Comparison of ENCODE assay signal across 16 cellular contexts in the genomic region with DNA sequence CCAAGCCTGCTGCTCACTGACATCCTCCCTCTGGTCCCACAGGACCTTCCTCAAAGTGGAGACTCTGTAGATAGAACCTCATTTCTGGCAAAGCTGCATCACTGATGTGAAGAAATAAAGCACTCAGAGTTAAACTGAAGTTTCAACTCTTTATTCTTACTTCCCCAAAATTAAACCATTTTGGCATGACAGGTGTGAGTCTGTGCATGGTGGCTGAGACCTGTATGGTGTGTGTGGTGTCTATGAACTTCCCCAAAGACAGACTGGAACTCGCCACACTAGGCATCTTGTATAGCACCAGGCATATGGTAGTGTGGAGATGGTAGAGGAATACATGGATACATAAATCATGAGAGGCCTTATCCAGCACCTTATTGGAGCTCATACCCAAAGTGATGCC. TPM values are rescaled to one million over a fixed set of nuclear protein-coding genes. Genes with fewer than 3 reads are reported as not detected.
A peak's percentile ranks its signal among the peaks of the same experiment; 100 is the strongest.
DNase-seq lines count a peak whose midpoint lies in the region; ATAC-seq, FAIRE-seq and TF ChIP-seq lines count a peak whose summit lies in the region.
"Had no signal": no experiment of that assay in that cellular context is flagged by ENCODE, and none has a peak within 500 bp of the region (broad histone marks: within the 10 kb centered on the region; RNA-seq: fewer than 3 reads in every experiment).

No MANE protein-coding gene starts in this region.

- no peaks in the 10 kb centered on the region for H3K36me3 ChIP-seq in pancreas
- H3K36me3 ChIP-seq: upper lobe of right lung had no signal

- peaks cover 3% of the 10 kb centered on the region for H3K27me3 Mint-ChIP-seq in activated T-cell treated with anti-CD3 and anti-CD28 coated beads, Interleukin-2, amount 50 U/mL, for 4 hours (ENCODE audit: low read depth)
- H3K27me3 Mint-ChIP-seq: brain had no signal

- TF ChIP-seq CTCF in pancreas (IDR thresholded peaks at IDR 0.05), result no peak

- H3K9me3 ChIP-seq in pancreas, result no peaks in the 10 kb centered on the region
- H3K9me3 ChIP-seq: upper lobe of right lung had no signal

- H3K36me3 Mint-ChIP-seq in activated T-cell treated with anti-CD3 and anti-CD28 coated beads, Interleukin-2, amount 50 U/mL, for 4 hours (ENCODE audit: insufficient read depth), result no peaks in the 10 kb centered on the region

- H3K9me3 Mint-ChIP-seq in activated T-cell treated with anti-CD3 and anti-CD28 coated beads, Interleukin-2, amount 50 U/mL, for 4 hours, result peaks cover 7% of the 10 kb centered on the region

- in situ Hi-C loops in KBM-7 (cut with MboI; ENCODE audit: low pct_unique_long_range_greater_than_20kb, low sequenced_read_pairs), result no loop called here

- H3K27me3 ChIP-seq in pancreas, result no peaks in the 10 kb centered on the region
- H3K27me3 ChIP-seq: upper lobe of right lung had no signal

- 62 to 71% methylated on average over 1 of the region's 1 CpG for WGBS in pancreas, 2 donors

- no peak overlapping the region for H3K4me3 Mint-ChIP-seq in activated T-cell treated with anti-CD3 and anti-CD28 coated beads, Interleukin-2, amount 50 U/mL, for 4 hours
- H3K4me3 Mint-ChIP-seq: brain; effector memory CD8-positive, alpha-beta T cell had no signal

- no peaks in the 10 kb centered on the region for H3K4me1 ChIP-seq in pancreas
- H3K4me1 ChIP-seq: upper lobe of right lung had no signal

- FAIRE-seq in GM12891 (lab: Jason Lieb, UNC), result peak; percentile 90
- FAIRE-seq in pancreas (lab: Jason Lieb, UNC), result no peak

- no peak for TF ChIP-seq POLR2A in GM12891 (IDR thresholded peaks at IDR 0.05; ENCODE audit: low read depth, low read length)

- peaks cover 2% of the 10 kb centered on the region for H3K4me1 Mint-ChIP-seq in activated T-cell treated with anti-CD3 and anti-CD28 coated beads, Interleukin-2, amount 50 U/mL, for 4 hours (ENCODE audit: low read depth)
- H3K4me1 Mint-ChIP-seq: brain had no signal

- H3K27ac ChIP-seq in pancreas, result no peak overlapping the region
- H3K27ac ChIP-seq: upper lobe of right lung had no signal

- no peak for DNase-seq in GM12891 (ENCODE audit: insufficient read length, low spot score)
- DNase-seq in NAMALWA (ENCODE audit: low spot score), result peak; percentile 44
- no peak for DNase-seq in activated gamma-delta T cell (lab: John Stamatoyannopoulos, UW)
- no peak for DNase-seq in KBM-7
- no peak for DNase-seq in activated T-cell treated with anti-CD3 and anti-CD28 coated beads, Interleukin-2, amount 50 U/mL, for 4 hours
- no peak for DNase-seq in pancreas
- DNase-seq: ACHN; effector memory CD8-positive, alpha-beta T cell; foreskin melanocyte; NCI-H526; stimulated activated CD4-positive, alpha-beta T cell treated with anti-CD3 and anti-CD28 coated beads, Interleukin-15, amount 100 ng/mL, for 24 hours; T-helper 2 cell; upper lobe of right lung had no signal

- intact Hi-C loops in pancreas (cut with DNase I), result no loop called here

- H3K4me3 ChIP-seq in pancreas, result no peak overlapping the region
- H3K4me3 ChIP-seq: upper lobe of right lung had no signal

- ATAC-seq in GM19324 (IDR thresholded peaks at IDR 0.05; ENCODE audit: low FRiP score, unreplicated experiment) (peak; percentile 63), HG02678 (IDR thresholded peaks at IDR 0.05; ENCODE audit: unreplicated experiment) (peak; percentile 74), pancreas (no peak)
- ATAC-seq in activated T-cell treated with anti-CD3 and anti-CD28 coated beads, Interleukin-2, amount 50 U/mL, for 4 hours, result no peak
- ATAC-seq: effector memory CD8-positive, alpha-beta T cell; upper lobe of right lung had no signal

TF ChIP-seq in GM12891, 5 proteins besides CTCF, POLR2A, EP300 and RAD21:
- no peak for TF ChIP-seq TAF1 (IDR thresholded peaks at IDR 0.05; ENCODE audit: low read depth, low read length)
- 0 out of 2 replicates have a peak, but pooled peaks have one; percentile 25 for TF ChIP-seq SPI1 (IDR thresholded peaks at IDR 0.05; ENCODE audit: low read depth, low read length)
TF ChIP-seq in GM12891: peak in this region for 1.

RNA-seq across cellular contexts. Expression of a gene that starts 6.6 kb away (rescaled TPM):
- polyA plus RNA-seq in GM12891 (2012; ENCODE audit: low read depth, missing spikeins), result 28.8 TPM
- 1 to 10 TPM in 1 of 3 donors, under 1 TPM in 2; 0.53 to 3.9 (median 0.89) TPM for total RNA-seq in activated T-cell treated with anti-CD3 and anti-CD28 coated beads, Interleukin-2, amount 50 U/mL, for 4 hours
- 1 to 10 TPM in 3 of 6 donors, under 1 TPM in 3; 0.31 to 8.4 (median 0.99) TPM for total RNA-seq in pancreas
- under 1 TPM; 0.14 to 0.34 TPM for polyA plus RNA-seq in pancreas

Comparison
In these comparisons a context has a peak if more than half of its experiments do, and no peak if none do; other contexts are left out.
1. ATAC-seq: peak in GM19324 (single experiment) and HG02678 (single experiment); none in activated T-cell treated with anti-CD3 and anti-CD28 coated beads, Interleukin-2, amount 50 U/mL, for 4 hours (0 of 2) and pancreas (0 of 4).